27 cellular contexts compared by ENCODE assay signal in genomic region chr1:53800621-53801020, GRCh38.
"Had no signal": no experiment of that assay in that cellular context is flagged by ENCODE, and none has a peak within 500 bp of the region (broad histone marks: within the 10 kb centered on the region; RNA-seq: fewer than 3 reads in every experiment).

No MANE protein-coding gene starts in this region.

- H3K4me3 ChIP-seq: stomach, suprapubic skin, testis, thoracic aorta, thyroid gland, tibial artery, tibial nerve, transverse colon, upper lobe of left lung, upper lobe of right lung, uterus, vagina had no signal

- H3K36me3 ChIP-seq: uterus had no signal

- H3K9me3 ChIP-seq: stomach, suprapubic skin, testis, thoracic aorta, thyroid gland, tibial artery, tibial nerve, transverse colon, upper lobe of left lung, upper lobe of right lung, uterus, vagina had no signal

- H3K27me3 ChIP-seq: stomach, suprapubic skin, testis, thyroid gland, tibial artery, tibial nerve, transverse colon, upper lobe of left lung, upper lobe of right lung, uterus, vagina had no signal

- DNase-seq: stimulated activated CD4-positive, alpha-beta T cell treated with anti-CD3 and anti-CD28 coated beads, Interleukin-2, amount 100 ng/mL, for 48 hours; stimulated activated CD4-positive, alpha-beta T cell treated with anti-CD3 and anti-CD28 coated beads, Interleukin-4, amount 100 ng/mL, for 1 hour; stimulated activated CD4-positive, alpha-beta T cell treated with anti-CD3 and anti-CD28 coated beads, Interleukin-4, amount 100 ng/mL, for 24 hours; stimulated activated CD4-positive, alpha-beta T cell treated with anti-CD3 and anti-CD28 coated beads, Interleukin-4, amount 100 ng/mL, for 4 hours; stimulated activated CD8-positive, alpha-beta memory T cell treated with anti-CD3 and anti-CD28 coated beads, Interleukin-4, amount 100 ng/mL, for 48 hours; stimulated activated naive B cell treated with anti-CD40 and anti-IgM and Interleukin-4, amounts not matched to agents 10 μg/mL and 1 μg/mL and 100 μg/mL, for 72 hours; stimulated activated naive CD4-positive, alpha-beta T cell; stimulated activated naive CD4-positive, alpha-beta T cell treated with Interleukin-2 at 50 U/mL for 16 hours; stimulated activated naive CD8-positive, alpha-beta T cell treated with anti-CD3 and anti-CD28 coated beads, Interleukin-15, amount 100 ng/mL, for 72 hours; stimulated activated naive CD8-positive, alpha-beta T cell treated with anti-CD3 and anti-CD28 coated beads, Interleukin-15, Interleukin-2, amounts not matched to agents 100 U/mL and 50 U/mL, for 24 hours; stomach; substantia nigra; testis; thyroid gland; tibial artery; transverse colon; trophoblast cell; upper lobe of left lung; upper lobe of right lung; uterus had no signal

- H3K27ac ChIP-seq: stomach, suprapubic skin, testis, thoracic aorta, thyroid gland, tibial artery, tibial nerve, transverse colon, upper lobe of left lung, upper lobe of right lung, uterus, vagina had no signal

- FAIRE-seq: urothelium cell line had no signal

- H3K4me1 ChIP-seq: stomach, suprapubic skin, testis, thyroid gland, tibial artery, tibial nerve, transverse colon, upper lobe of left lung, upper lobe of right lung, uterus, vagina had no signal

- ATAC-seq: stimulated activated effector memory CD8-positive, alpha-beta T cell treated with anti-CD3 and anti-CD28 coated beads, Interleukin-12 subunit alpha, Interleukin-12 subunit beta, amount 100 ng/mL, for 72 hours; stimulated activated memory B cell treated with anti-CD40 and anti-IgM and Interleukin-4, amounts not matched to agents 10 μg/mL and 1 μg/mL and 100 μg/mL, for 72 hours; stimulated activated naive B cell treated with anti-CD40 and anti-IgM and Interleukin-4, amounts not matched to agents 10 μg/mL and 1 μg/mL and 100 μg/mL, for 72 hours; stimulated activated naive CD8-positive, alpha-beta T cell treated with anti-CD3 and anti-CD28 coated beads, Interleukin-15, amount 100 ng/mL, for 72 hours; stimulated activated naive CD8-positive, alpha-beta T cell treated with anti-CD3 and anti-CD28 coated beads, Interleukin-15, Interleukin-2, amounts not matched to agents 100 U/mL and 50 U/mL, for 24 hours; upper lobe of right lung had no signal
